ENCODE assay signal across 8 cellular contexts in genomic region chr19:984165-984967, GRCh38. TPM values are rescaled to one million over a fixed set of nuclear protein-coding genes. Genes with fewer than 3 reads are reported as not detected.
DNase-seq lines count a peak whose midpoint lies in the region; ATAC-seq, FAIRE-seq and TF ChIP-seq lines count a peak whose summit lies in the region.

Gene WDR18 (plus strand): TSS chr19:984345. CDS start chr19:984354, 9 bp downstream.

- intact Hi-C loops in aorta (cut with DNase I) = loop anchor here (2.0 to 10.0 kb wide), 2 partner anchors 210 to 214 kb away; no protein-coding TSS in a partner anchor

- H3K9me3 ChIP-seq in astrocyte (ENCODE audit: insufficient read depth, low read depth, low read length) (no peaks in the 10 kb centered on the region), aorta (ENCODE audit: control insufficient read depth, low read length) (no peaks in the 10 kb centered on the region)

- H3K4me3 ChIP-seq in astrocyte (ENCODE audit: insufficient read depth, low read depth, low read length) (peak within 1 kb of the TSS; percentile 92), aorta (ENCODE audit: low read length in 2 of 2) (peak within 1 kb of the TSS; percentile 44 to 80)

- no peaks in the 10 kb centered on the region for H3K9me3 Mint-ChIP-seq in T-helper 2 cell treated with Interferon-gamma antibody and Interleukin-4, amounts not matched to agents 5 μg/mL and 100 μg/mL, for 36 hours
- no peaks in the 10 kb centered on the region for H3K9me3 Mint-ChIP-seq in astrocyte (ENCODE audit: unreplicated experiment)

- no peaks in the 10 kb centered on the region for H3K36me3 ChIP-seq in astrocyte (ENCODE audit: insufficient read depth, low read length)
- no peaks in the 10 kb centered on the region for H3K36me3 ChIP-seq in aorta (ENCODE audit: control insufficient read depth in 1 of 2, insufficient read depth in 2 of 2, low read length in 1 of 2)

- H3K36me3 Mint-ChIP-seq in T-helper 2 cell treated with Interferon-gamma antibody and Interleukin-4, amounts not matched to agents 5 μg/mL and 100 μg/mL, for 36 hours (ENCODE audit: low read depth) = peaks cover 12% of the 10 kb centered on the region
- no peaks in the 10 kb centered on the region for H3K36me3 Mint-ChIP-seq in astrocyte (ENCODE audit: low read depth, unreplicated experiment)

- ATAC-seq in HG02678 (IDR thresholded peaks at IDR 0.05; ENCODE audit: unreplicated experiment) (peak; percentile 89), aorta (ENCODE audit: low FRiP score) (peak; percentile 95)

- peak within 1 kb of the TSS; percentile 92 for H3K4me2 ChIP-seq in astrocyte (ENCODE audit: low read length)

- H3K27ac ChIP-seq in astrocyte (ENCODE audit: low read depth, low read length) (peak within 1 kb of the TSS; percentile 91), aorta (ENCODE audit: low read depth in 1 of 2, low read length in 2 of 2) (peak within 1 kb of the TSS in 1 of 2 donors; percentile 79)

- H3K4me3 Mint-ChIP-seq in T-helper 2 cell treated with Interferon-gamma antibody and Interleukin-4, amounts not matched to agents 5 μg/mL and 100 μg/mL, for 36 hours = peak within 1 kb of the TSS; percentile 95
- peak within 1 kb of the TSS; percentile 91 for H3K4me3 Mint-ChIP-seq in astrocyte (ENCODE audit: unreplicated experiment)

- TF ChIP-seq CTCF in GM10248 (IDR thresholded peaks at IDR 0.05; ENCODE audit: control extremely low read depth, extremely low read depth, low read depth, missing control alignments) (no peak), astrocyte (IDR thresholded peaks at IDR 0.05; ENCODE audit: insufficient read depth, low read depth, low read length) (no peak)

- peaks cover 15% of the 10 kb centered on the region for H3K79me2 ChIP-seq in astrocyte (ENCODE audit: insufficient read depth, low read length)

- no peaks in the 10 kb centered on the region for H3K27me3 Mint-ChIP-seq in T-helper 2 cell treated with Interferon-gamma antibody and Interleukin-4, amounts not matched to agents 5 μg/mL and 100 μg/mL, for 36 hours (ENCODE audit: low read depth)
- H3K27me3 Mint-ChIP-seq in astrocyte (ENCODE audit: low read depth, unreplicated experiment) = no peaks in the 10 kb centered on the region

- no peaks in the 10 kb centered on the region for H3K27me3 ChIP-seq in astrocyte (ENCODE audit: insufficient read depth, low read length)
- H3K27me3 ChIP-seq in aorta (ENCODE audit: control insufficient read depth in 1 of 2, insufficient read depth in 2 of 2, low read length in 1 of 2) = no peaks in the 10 kb centered on the region

- no peak for FAIRE-seq in astrocyte (lab: Jason Lieb, UNC)

- H2AFZ ChIP-seq in astrocyte (ENCODE audit: low read depth, low read length) = peak within 1 kb of the TSS; percentile 93

- CTCF ChIA-PET in GM10248 (lab: Yijun Ruan, JAX) = interaction anchor here (0.7 to 8.9 kb wide), 20 partner anchors 10 to 256 kb away, joined by 3 to 136 read pairs (median 4); partner anchors contain the start of genes ABCA7 and CNN2

- WGBS in aorta, 2 donors = 0 to 1% methylated on average over 77 to 78 of the region's 78 CpGs

- H3K4me1 Mint-ChIP-seq in T-helper 2 cell treated with Interferon-gamma antibody and Interleukin-4, amounts not matched to agents 5 μg/mL and 100 μg/mL, for 36 hours (ENCODE audit: low read depth) = peaks cover 8% of the 10 kb centered on the region
- H3K4me1 Mint-ChIP-seq in astrocyte (ENCODE audit: low read depth, unreplicated experiment) = peaks cover 6% of the 10 kb centered on the region

- POLR2A ChIA-PET in GM10248 (lab: Yijun Ruan, JAX) = interaction anchor here (0.6 to 1.0 kb wide), 3 partner anchors 35 to 459 kb away, joined by 3 to 5 read pairs (median 4); no protein-coding TSS in a partner anchor

- H3K4me1 ChIP-seq in astrocyte (ENCODE audit: insufficient read depth, low read length) (peaks cover 23% of the 10 kb centered on the region), aorta (ENCODE audit: control insufficient read depth in 1 of 2, insufficient read depth in 2 of 2, low read length in 2 of 2) (no peaks in the 10 kb centered on the region)

- H3K27ac Mint-ChIP-seq in T-helper 2 cell treated with Interferon-gamma antibody and Interleukin-4, amounts not matched to agents 5 μg/mL and 100 μg/mL, for 36 hours = peak within 1 kb of the TSS; percentile 89
- H3K27ac Mint-ChIP-seq in astrocyte (ENCODE audit: unreplicated experiment) = peak within 1 kb of the TSS; percentile 94

- peak; percentile 100 for DNase-seq in GM10248 (ENCODE audit: extremely low spot score)
- peak; percentile 74 to 97 for DNase-seq in NCI-H187 (lab: John Stamatoyannopoulos, UW)
- DNase-seq in T-helper 2 cell treated with Interferon-gamma antibody and Interleukin-4, amounts not matched to agents 5 μg/mL and 100 μg/mL, for 36 hours (ENCODE audit: low spot score) = peak; percentile 90
- DNase-seq in astrocyte (ENCODE audit: low read depth) = peak; percentile 65
- DNase-seq in hepatic stellate cell (ENCODE audit: low spot score) = peak; percentile 100
- DNase-seq in retina = peak; percentile 96
- peak; percentile 96 to 99 for DNase-seq in aorta

- peak within 1 kb of the TSS; percentile 95 for H3K9ac ChIP-seq in astrocyte (ENCODE audit: low read length)

- peaks cover 17% of the 10 kb centered on the region for H4K20me1 ChIP-seq in astrocyte (ENCODE audit: insufficient read depth, low read length)

RNA-seq across cellular contexts. Expression of gene WDR18, which starts in this region (rescaled TPM):
- total RNA-seq in astrocyte (60.0 and 68.9 TPM in 2 replicates), aorta (10 to 100 TPM; 15.5 to 16.1 TPM)
- 10 to 100 TPM; 20.9 to 68.8 TPM for polyA plus RNA-seq in aorta
